10 cellular contexts compared by ENCODE assay signal in genomic region chr12:68786929-68787328, GRCh38. TPM values are rescaled to one million over a fixed set of nuclear protein-coding genes. Genes with fewer than 3 reads are reported as not detected.
DNase-seq lines count a peak whose midpoint lies in the region; ATAC-seq, FAIRE-seq and TF ChIP-seq lines count a peak whose summit lies in the region.
"Had no signal": no experiment of that assay in that cellular context is flagged by ENCODE, and none has a peak within 500 bp of the region (broad histone marks: within the 10 kb centered on the region; RNA-seq: fewer than 3 reads in every experiment).

No MANE protein-coding gene starts in this region.

- CTCF ChIA-PET in BJ (lab: Yijun Ruan, JAX) (interaction anchor here (1.1 to 2.0 kb wide), 3 partner anchors 8 to 22 kb away, joined by 3 to 7 read pairs (median 4); no protein-coding TSS in a partner anchor), GM12878 (lab: Yijun Ruan, JAX) (interaction anchor here (0.9 to 2.4 kb wide), 8 partner anchors 10 to 55 kb away, joined by 3 to 12 read pairs (median 4); partner anchors contain the start of gene MDM2)

- no peak for FAIRE-seq in GM12878 (lab: Jason Lieb, UNC)

- H3K4me2 ChIP-seq in Karpas-422 (ENCODE audit: low read depth, low read length, poor library complexity, severe bottlenecking) = no peak overlapping the region
- H3K4me2 ChIP-seq in GM12878 (ENCODE audit: control insufficient read depth, insufficient read depth) = no peak overlapping the region

- peak; percentile 31; the same call in 2 of the 3 replicates for ATAC-seq in GM12878
- ATAC-seq in activated naive CD8-positive, alpha-beta T cell treated with anti-CD3 and anti-CD28 coated beads, Interleukin-2, amount 50 U/mL, for 24 hours = no peak
- ATAC-seq in natural killer cell = no peak

- no TSS peak for BruUV-seq in GM12878 (replicated peaks; lab: Mats Ljungman, UMichigan)

- RAD21 ChIA-PET in GM12878 (lab: Charles Lee; ENCODE audit: unreplicated experiment) = interaction anchor here (0.6 to 2.3 kb wide), 4 partner anchors 31 to 428 kb away, joined by 3 to 8 read pairs (median 4); partner anchors contain the start of gene SLC35E3

- H3K36me3 Mint-ChIP-seq in activated naive CD8-positive, alpha-beta T cell treated with anti-CD3 and anti-CD28 coated beads, Interleukin-2, amount 50 U/mL, for 24 hours (ENCODE audit: low read depth) = no peaks in the 10 kb centered on the region
- H3K36me3 Mint-ChIP-seq in natural killer cell = no peaks in the 10 kb centered on the region
- H3K36me3 Mint-ChIP-seq: activated naive CD8-positive, alpha-beta T cell treated with anti-CD3 and anti-CD28 coated beads for 36 hours had no signal

- H3K9ac ChIP-seq in Karpas-422 (ENCODE audit: low read length) = no peak overlapping the region
- H3K9ac ChIP-seq in GM12878 (ENCODE audit: control insufficient read depth, insufficient read depth, low read length) = no peak overlapping the region

- H4K20me1 ChIP-seq in Karpas-422 (ENCODE audit: insufficient read depth, low read depth, low read length) (no peaks in the 10 kb centered on the region), GM12878 (ENCODE audit: control insufficient read depth, insufficient read depth) (no peaks in the 10 kb centered on the region)

- SMC1A ChIA-PET in GM12878 (lab: Charles Lee; ENCODE audit: uncharacterized antibody, unreplicated experiment) = interaction anchor here (0.7 to 2.7 kb wide), 5 partner anchors 9 to 412 kb away, joined by 4 to 12 read pairs (median 7); partner anchors contain the start of genes MDM2 and SLC35E3

- H3K27ac Mint-ChIP-seq in activated naive CD8-positive, alpha-beta T cell treated with anti-CD3 and anti-CD28 coated beads, Interleukin-2, amount 50 U/mL, for 24 hours = no peak overlapping the region
- H3K27ac Mint-ChIP-seq in natural killer cell = no peak overlapping the region
- H3K27ac Mint-ChIP-seq: activated naive CD8-positive, alpha-beta T cell treated with anti-CD3 and anti-CD28 coated beads for 36 hours had no signal

- H3K9me3 Mint-ChIP-seq in activated naive CD8-positive, alpha-beta T cell treated with anti-CD3 and anti-CD28 coated beads, Interleukin-2, amount 50 U/mL, for 24 hours = no peaks in the 10 kb centered on the region
- H3K9me3 Mint-ChIP-seq in natural killer cell = no peaks in the 10 kb centered on the region
- H3K9me3 Mint-ChIP-seq: activated naive CD8-positive, alpha-beta T cell treated with anti-CD3 and anti-CD28 coated beads for 36 hours had no signal

- H3K4me1 ChIP-seq in Karpas-422 (ENCODE audit: low read length) (no peaks in the 10 kb centered on the region), GM12878 (ENCODE audit: control insufficient read depth, insufficient read depth, low read length) (no peaks in the 10 kb centered on the region; the same call in 1 of the 2 replicates)

- H3K36me3 ChIP-seq in BJ (ENCODE audit: control insufficient read depth, insufficient read depth, low read length) (no peaks in the 10 kb centered on the region), Karpas-422 (ENCODE audit: insufficient read depth, low read length) (no peaks in the 10 kb centered on the region), GM12878 (ENCODE audit: control insufficient read depth in 2 of 2, insufficient read depth in 2 of 2, low read length in 1 of 2) (no peaks in the 10 kb centered on the region)

- in situ Hi-C loops in GM12878 (cut with MboI) = no loop called here

- TF ChIP-seq CTCF in BJ (IDR thresholded peaks at IDR 0.05; ENCODE audit: insufficient read depth, low read depth, low read length) (0 out of 2 replicates have a peak, but pooled peaks have one; percentile 4), GM12878 (IDR thresholded peaks at IDR 0.05 in 2 of 3, conservative IDR thresholded peaks at IDR 0.05 in 1 of 3; ENCODE audit: control insufficient read depth in 2 of 3, extremely low read depth in 1 of 3, insufficient read depth in 1 of 3, low read depth in 3 of 3, low read length in 3 of 3) (no peak; a peak in 1 of 6 replicates), natural killer cell (IDR thresholded peaks at IDR 0.05) (no peak)

- no peak for TF ChIP-seq RAD21 in GM12878 (IDR thresholded peaks at IDR 0.05; ENCODE audit: insufficient read depth, low read depth, low read length)

- DNase-seq in BJ (ENCODE audit: low read depth) (no peak), Karpas-422 (peak; percentile 9), GM12878 (ENCODE audit: low read depth, low spot score) (no peak), midbrain (lab: John Stamatoyannopoulos, UW) (peak; percentile 22), NCI-H748 (lab: John Stamatoyannopoulos, UW; ENCODE audit: unreplicated experiment) (no peak), natural killer cell (no peak), NCI-H1417 treated with DMSO at 0.1 percent for 48 hours (lab: John Stamatoyannopoulos, UW) (no peak)
- DNase-seq in activated naive CD8-positive, alpha-beta T cell treated with anti-CD3 and anti-CD28 coated beads, Interleukin-2, amount 50 U/mL, for 24 hours = no peak
- DNase-seq: activated naive CD8-positive, alpha-beta T cell treated with anti-CD3 and anti-CD28 coated beads for 36 hours; KG1 had no signal

- H3K4me3 ChIP-seq in BJ (ENCODE audit: low read depth, low read length) (no peak overlapping the region), Karpas-422 (ENCODE audit: low read length) (no peak overlapping the region), GM12878 (no peak overlapping the region)

- no peak for TF ChIP-seq EP300 in GM12878 (IDR thresholded peaks at IDR 0.05; ENCODE audit: borderline replicate concordance in 1 of 2, control insufficient read depth in 1 of 2, low read depth in 2 of 2, low read length in 2 of 2)

- H3K4me1 Mint-ChIP-seq in activated naive CD8-positive, alpha-beta T cell treated with anti-CD3 and anti-CD28 coated beads, Interleukin-2, amount 50 U/mL, for 24 hours = peaks cover 4% of the 10 kb centered on the region
- H3K4me1 Mint-ChIP-seq in natural killer cell = no peaks in the 10 kb centered on the region

- H3K79me2 ChIP-seq in Karpas-422 (ENCODE audit: low read length) (no peaks in the 10 kb centered on the region), GM12878 (ENCODE audit: control insufficient read depth, insufficient read depth, low read length) (no peaks in the 10 kb centered on the region)

- no peak overlapping the region for H3K4me3 Mint-ChIP-seq in activated naive CD8-positive, alpha-beta T cell treated with anti-CD3 and anti-CD28 coated beads, Interleukin-2, amount 50 U/mL, for 24 hours
- H3K4me3 Mint-ChIP-seq in natural killer cell = no peak overlapping the region
- H3K4me3 Mint-ChIP-seq: activated naive CD8-positive, alpha-beta T cell treated with anti-CD3 and anti-CD28 coated beads for 36 hours had no signal

- 97% methylated on average over 2 of the region's 2 CpGs for WGBS in GM12878 (ENCODE audit: insufficient coverage, insufficient replicate concordance, low lambda C conversion rate, missing lambda C conversion rate)

- H3K27ac ChIP-seq in Karpas-422 (ENCODE audit: low read length) (no peak overlapping the region), GM12878 (ENCODE audit: control insufficient read depth, insufficient read depth) (peak overlapping the region; percentile 49; the same call in 1 of the 2 replicates)

- no peaks in the 10 kb centered on the region for H3K27me3 Mint-ChIP-seq in activated naive CD8-positive, alpha-beta T cell treated with anti-CD3 and anti-CD28 coated beads, Interleukin-2, amount 50 U/mL, for 24 hours
- H3K27me3 Mint-ChIP-seq in natural killer cell (ENCODE audit: low read depth in 2 of 2) = no peaks in the 10 kb centered on the region
- H3K27me3 Mint-ChIP-seq: activated naive CD8-positive, alpha-beta T cell treated with anti-CD3 and anti-CD28 coated beads for 36 hours had no signal

- intact Hi-C loops in GM12878 (cut with micrococcal nuclease; ENCODE audit: unreplicated experiment) (no loop called here), natural killer cell (cut with micrococcal nuclease) (no loop called here)

- no peaks in the 10 kb centered on the region for H3K9me2 ChIP-seq in Karpas-422 (replicated peaks; ENCODE audit: insufficient read depth, low read length)

- H3K9me3 ChIP-seq in Karpas-422 (ENCODE audit: low read length) (no peaks in the 10 kb centered on the region), GM12878 (replicated peaks; ENCODE audit: control insufficient read depth, insufficient read depth, low read length) (no peaks in the 10 kb centered on the region; the same call in 2 of the 3 replicates)

- H3K27me3 ChIP-seq in BJ (ENCODE audit: control insufficient read depth, insufficient read depth, low read length) = no peaks in the 10 kb centered on the region
- H3K27me3 ChIP-seq in Karpas-422 (ENCODE audit: low read length) = no peaks in the 10 kb centered on the region
- no peaks in the 10 kb centered on the region for H3K27me3 ChIP-seq in GM12878 (replicated peaks in 1 of 2; ENCODE audit: control insufficient read depth in 2 of 2, insufficient read depth in 2 of 2, low read length in 1 of 2)

- H2AFZ ChIP-seq in Karpas-422 (ENCODE audit: low read length) = no peak overlapping the region
- H2AFZ ChIP-seq in GM12878 (ENCODE audit: control insufficient read depth, low read depth, low read length) = no peak overlapping the region

- no peak for TF ChIP-seq POLR2A in GM12878 (IDR thresholded peaks at IDR 0.05; ENCODE audit: low read depth, low read length)

- POLR2A ChIA-PET in BJ (lab: Charles Lee) (interaction anchor here (0.7 to 1.0 kb wide), 2 partner anchors 8 to 22 kb away, joined by 7 to 14 read pairs; no protein-coding TSS in a partner anchor), GM12878 (lab: Charles Lee) (interaction anchor here (0.6 to 1.7 kb wide), 4 partner anchors 21 to 60 kb away, joined by 3 to 7 read pairs (median 4); partner anchors contain the start of gene MDM2)

RNA-seq across cellular contexts. Expression of gene MDM2, which starts 21.0 kb away (rescaled TPM):
- polyA plus RNA-seq in BJ (2011; rRNA removed) = 15.1 and 34.6 TPM in 2 replicates
- 102 and 103 TPM in 2 replicates for polyA minus RNA-seq in BJ (2011; rRNA and poly(A)+ RNA removed)
- 56.9 and 70.9 TPM in 2 replicates for total RNA-seq in Karpas-422 (2014; rRNA removed; shearing (Covaris generic); ENCODE audit: low replicate concordance)
- 439 and 462 TPM in 2 replicates for total RNA-seq in GM12878 (2013; cell fraction: nucleolus; rRNA removed)
- total RNA-seq in GM12878 (2014; rRNA removed) = 88.1 and 113 TPM in 2 replicates
- 158 and 173 TPM in 2 replicates for total RNA-seq in GM12878 (2014; rRNA removed; fragmentation: Illumina TruSeq; extraction: Trizol)
- total RNA-seq in GM12878 (2021) = 164 and 174 TPM in 2 replicates
- polyA plus RNA-seq in GM12878 (2011; ENCODE audit: low read depth) = 27.8 TPM
- 82.0 and 136 TPM in 2 replicates for polyA plus RNA-seq in GM12878 (2011; rRNA removed)
- 28.3 and 34.4 TPM in 2 replicates for polyA plus RNA-seq in GM12878 (2011; cell fraction: cytosol; rRNA removed)
- polyA plus RNA-seq in GM12878 (2011; cell fraction: nucleus; rRNA removed) = 41.5 and 94.7 TPM in 2 replicates
- 55.6 and 89.6 TPM in 2 replicates for polyA plus RNA-seq in GM12878 (2012)
- polyA plus RNA-seq in GM12878 (2014; fragmentation: Illumina TruSeq; extraction: Trizol) = 75.8 and 104 TPM in 2 replicates
- 10 to 100 TPM; 48.2 to 65.8 TPM for polyA plus RNA-seq in GM12878 (2014; fragmentation: Nextera tagmentation; extraction: Ambion mirVana)
- polyA plus RNA-seq in GM12878 (2014; rRNA removed) = 56.8 and 77.8 TPM in 2 replicates
- polyA plus RNA-seq in GM12878 (2016; fragmentation: Nextera tagmentation; extraction: Ambion mirVana) = 100 to 1,000 TPM; 145 to 171 TPM
- polyA minus RNA-seq in GM12878 (2011; rRNA and poly(A)+ RNA removed) = 154 and 263 TPM in 2 replicates
- 97.2 and 107 TPM in 2 replicates for polyA minus RNA-seq in GM12878 (2011; cell fraction: cytosol; rRNA and poly(A)+ RNA removed)
- 157 and 218 TPM in 2 replicates for polyA minus RNA-seq in GM12878 (2011; cell fraction: nucleus; rRNA and poly(A)+ RNA removed)
- 100 to 1,000 TPM; 130 to 143 (median 132) TPM for total RNA-seq in natural killer cell

RNA-seq across cellular contexts. Expression of gene SLC35E3, which starts 41.0 kb away (rescaled TPM):
- polyA plus RNA-seq in BJ (2011; rRNA removed) = 5.7 and 9.2 TPM in 2 replicates
- 2.5 and 2.6 TPM in 2 replicates for polyA minus RNA-seq in BJ (2011; rRNA and poly(A)+ RNA removed)
- total RNA-seq in Karpas-422 (2014; rRNA removed; shearing (Covaris generic); ENCODE audit: low replicate concordance) = 1.9 and 3.5 TPM in 2 replicates
- total RNA-seq in GM12878 (2013; cell fraction: nucleolus; rRNA removed) = 23.3 and 27.4 TPM in 2 replicates
- 4.0 and 5.8 TPM in 2 replicates for total RNA-seq in GM12878 (2014; rRNA removed)
- 3.8 and 6.1 TPM in 2 replicates for total RNA-seq in GM12878 (2014; rRNA removed; fragmentation: Illumina TruSeq; extraction: Trizol)
- 10.6 and 10.8 TPM in 2 replicates for total RNA-seq in GM12878 (2021)
- polyA plus RNA-seq in GM12878 (2011; ENCODE audit: low read depth) = 2.5 TPM
- polyA plus RNA-seq in GM12878 (2011; rRNA removed) = 9.2 and 12.9 TPM in 2 replicates
- polyA plus RNA-seq in GM12878 (2011; cell fraction: cytosol; rRNA removed) = 4.4 and 7.5 TPM in 2 replicates
- polyA plus RNA-seq in GM12878 (2011; cell fraction: nucleus; rRNA removed) = 4.7 and 6.5 TPM in 2 replicates
- polyA plus RNA-seq in GM12878 (2012) = 7.4 and 9.6 TPM in 2 replicates
- 5.6 and 7.0 TPM in 2 replicates for polyA plus RNA-seq in GM12878 (2014; fragmentation: Illumina TruSeq; extraction: Trizol)
- polyA plus RNA-seq in GM12878 (2014; fragmentation: Nextera tagmentation; extraction: Ambion mirVana) = 1 to 10 TPM; 3.6 to 6.0 TPM
- 2.4 and 4.3 TPM in 2 replicates for polyA plus RNA-seq in GM12878 (2014; rRNA removed)
- polyA plus RNA-seq in GM12878 (2016; fragmentation: Nextera tagmentation; extraction: Ambion mirVana) = 10 to 100 TPM; 17.6 to 19.8 TPM
- 3.4 and 5.0 TPM in 2 replicates for polyA minus RNA-seq in GM12878 (2011; rRNA and poly(A)+ RNA removed)
- 1.1 and 1.6 TPM in 2 replicates for polyA minus RNA-seq in GM12878 (2011; cell fraction: cytosol; rRNA and poly(A)+ RNA removed)
- polyA minus RNA-seq in GM12878 (2011; cell fraction: nucleus; rRNA and poly(A)+ RNA removed) = 2.7 and 3.3 TPM in 2 replicates
- total RNA-seq in natural killer cell = 10 to 100 TPM in 2 of 3 donors, 1 to 10 TPM in 1; 8.3 to 15.3 (median 10.2) TPM

Comparison
In these comparisons a context has a peak if more than half of its experiments do, and no peak if none do; other contexts are left out.
1. DNase-seq: peak in Karpas-422 (single experiment) and midbrain (single experiment); none in BJ (single experiment), GM12878 (single experiment), NCI-H748 (single experiment), activated naive CD8-positive, alpha-beta T cell treated with anti-CD3 and anti-CD28 coated beads, Interleukin-2, amount 50 U/mL, for 24 hours (single experiment), natural killer cell (single experiment) and NCI-H1417 treated with DMSO at 0.1 percent for 48 hours (single experiment).